Comparison of ENCODE assay signal across 19 cellular contexts in genomic region chr22:24990344-24990905, GRCh38. TPM values are rescaled to one million over a fixed set of nuclear protein-coding genes. Genes with fewer than 3 reads are reported as not detected.
DNase-seq lines count a peak whose midpoint lies in the region; ATAC-seq and TF ChIP-seq lines count a peak whose summit lies in the region.
"Had no signal": no experiment of that assay in that cellular context is flagged by ENCODE, and none has a peak within 500 bp of the region (broad histone marks: within the 10 kb centered on the region; RNA-seq: fewer than 3 reads in every experiment).

No MANE protein-coding gene starts in this region.

- intact Hi-C loops in right cardiac atrium (cut with DNase I) (loop anchor here in 2 of 4 donors (5.0 to 10.0 kb wide), 2 partner anchors 37 to 54 kb away; no protein-coding TSS in a partner anchor), left ventricle myocardium superior (cut with micrococcal nuclease) (no loop called here), dorsolateral prefrontal cortex (cut with DNase I) (no loop called here), vagina (cut with DNase I) (no loop called here)

- H3K27me3 Mint-ChIP-seq in osteocyte (ENCODE audit: unreplicated experiment), result no peaks in the 10 kb centered on the region

- ATAC-seq in right cardiac atrium, result no peak
- ATAC-seq in left ventricle myocardium superior, result no peak
- ATAC-seq: activated CD8-positive, alpha-beta T cell treated with anti-CD3 and anti-CD28 coated beads, Interleukin-2, amount 10 ng/mL, durations not matched to agents 7 days and 5 days; CD8-positive, alpha-beta T cell had no signal

- DNase-seq in right cardiac atrium, result no peak
- no peak for DNase-seq in left ventricle myocardium superior
- no peak for DNase-seq in dorsolateral prefrontal cortex
- DNase-seq in osteoblast (ENCODE audit: insufficient read length, low spot score, missing footprints), result peak; percentile 34
- no peak for DNase-seq in vagina (ENCODE audit: extremely low spot score in 2 of 2)
- no peak for DNase-seq in retina
- no peak for DNase-seq in NCI-H748 (lab: John Stamatoyannopoulos, UW; ENCODE audit: unreplicated experiment)
- no peak for DNase-seq in osteocyte (ENCODE audit: extremely low spot score, unreplicated experiment)
- DNase-seq: activated CD8-positive, alpha-beta T cell treated with anti-CD3 and anti-CD28 coated beads, Interleukin-2, amount 10 ng/mL, durations not matched to agents 7 days and 5 days; CD8-positive, alpha-beta T cell; cerebellar nuclear complex; DMS79; kidney; NCI-H1930; occipital lobe had no signal

- TF ChIP-seq CTCF in dorsolateral prefrontal cortex (IDR thresholded peaks at IDR 0.05 in 54 of 56, conservative IDR thresholded peaks at IDR 0.05 in 2 of 56; ENCODE audit: low read depth in 1 of 56, partially characterized antibody in 56 of 56) (no peak), osteoblast (IDR thresholded peaks at IDR 0.05; ENCODE audit: extremely low read depth, low read depth, low read length) (no peak), vagina (IDR thresholded peaks at IDR 0.05) (no peak), osteocyte (IDR thresholded peaks at IDR 0.05) (no peak)

- H3K4me3 Mint-ChIP-seq in osteocyte (ENCODE audit: unreplicated experiment), result no peak overlapping the region
- H3K4me3 Mint-ChIP-seq: activated CD8-positive, alpha-beta T cell treated with anti-CD3 and anti-CD28 coated beads, Interleukin-2, amount 10 ng/mL, durations not matched to agents 7 days and 5 days; CD8-positive, alpha-beta T cell had no signal

- peaks cover 2% of the 10 kb centered on the region for H3K36me3 Mint-ChIP-seq in osteocyte (ENCODE audit: unreplicated experiment)
- H3K36me3 Mint-ChIP-seq: CD8-positive, alpha-beta T cell had no signal

- H3K27me3 ChIP-seq in right cardiac atrium (ENCODE audit: control insufficient read depth, insufficient read depth) (no peaks in the 10 kb centered on the region), dorsolateral prefrontal cortex (no peaks in the 10 kb centered on the region), osteoblast (ENCODE audit: insufficient read depth, low read length) (no peaks in the 10 kb centered on the region), vagina (no peaks in the 10 kb centered on the region)

- H2AFZ ChIP-seq in osteoblast (ENCODE audit: low read length), result no peak overlapping the region

- H3K27ac ChIP-seq in right cardiac atrium (ENCODE audit: low read length), result peak overlapping the region; percentile 37
- H3K27ac ChIP-seq in dorsolateral prefrontal cortex, result peak overlapping the region in 43 of 59 donors; percentile 4 to 84 (median 61)
- H3K27ac ChIP-seq in osteoblast (ENCODE audit: low read depth, low read length), result peak overlapping the region; percentile 89
- H3K27ac ChIP-seq in vagina, result peak overlapping the region; percentile 83

- TF ChIP-seq POLR2A in vagina (IDR thresholded peaks at IDR 0.05), result no peak

- H3K9me3 ChIP-seq in right cardiac atrium (ENCODE audit: control insufficient read depth, low read length), result no peaks in the 10 kb centered on the region
- H3K9me3 ChIP-seq in osteoblast (ENCODE audit: low read depth, low read length), result no peaks in the 10 kb centered on the region
- H3K9me3 ChIP-seq in vagina, result no peaks in the 10 kb centered on the region

- no peak overlapping the region for H3K4me3 ChIP-seq in right cardiac atrium (ENCODE audit: low read length)
- no peak overlapping the region for H3K4me3 ChIP-seq in dorsolateral prefrontal cortex
- no peak overlapping the region for H3K4me3 ChIP-seq in osteoblast (ENCODE audit: insufficient read depth, low read length)
- no peak overlapping the region for H3K4me3 ChIP-seq in vagina

- H3K79me2 ChIP-seq in osteoblast (ENCODE audit: insufficient read depth, low read length), result peaks cover 16% of the 10 kb centered on the region

- 94% methylated on average over 10 of the region's 10 CpGs for WGBS in right cardiac atrium

- H3K4me1 Mint-ChIP-seq in osteocyte (ENCODE audit: unreplicated experiment), result peaks cover 47% of the 10 kb centered on the region

- H3K9me3 Mint-ChIP-seq in osteocyte (ENCODE audit: unreplicated experiment), result no peaks in the 10 kb centered on the region
- H3K9me3 Mint-ChIP-seq: CD8-positive, alpha-beta T cell had no signal

- no peak overlapping the region for H3K27ac Mint-ChIP-seq in osteocyte (ENCODE audit: unreplicated experiment)
- H3K27ac Mint-ChIP-seq: activated CD8-positive, alpha-beta T cell treated with anti-CD3 and anti-CD28 coated beads, Interleukin-2, amount 10 ng/mL, durations not matched to agents 7 days and 5 days; CD8-positive, alpha-beta T cell had no signal

- no peaks in the 10 kb centered on the region for H3K36me3 ChIP-seq in osteoblast (ENCODE audit: insufficient read depth, low read length)
- no peaks in the 10 kb centered on the region for H3K36me3 ChIP-seq in vagina

- H3K4me1 ChIP-seq in right cardiac atrium (ENCODE audit: control insufficient read depth, insufficient read depth, low read length) (peaks cover 14% of the 10 kb centered on the region), osteoblast (ENCODE audit: insufficient read depth, low read length) (peaks cover 42% of the 10 kb centered on the region), vagina (peaks cover 71% of the 10 kb centered on the region)

- H3K4me2 ChIP-seq in osteoblast (ENCODE audit: insufficient read depth, low read length), result no peak overlapping the region

- H4K20me1 ChIP-seq in osteoblast (ENCODE audit: insufficient read depth, low read length), result no peaks in the 10 kb centered on the region

RNA-seq across cellular contexts. Expression of gene KIAA1671, which starts 37.9 kb away (rescaled TPM):
- total RNA-seq in right cardiac atrium, result 10 to 100 TPM; 17.3 to 24.0 (median 20.3) TPM
- polyA plus RNA-seq in right cardiac atrium, result 7.5 TPM
- total RNA-seq in left ventricle myocardium superior, result 11.6 TPM
- total RNA-seq in dorsolateral prefrontal cortex, result 10 to 100 TPM; 27.6 to 81.6 (median 55.1) TPM
- total RNA-seq in osteoblast, result 16.6 and 18.3 TPM in 2 replicates
- 54.0 TPM for total RNA-seq in vagina
- total RNA-seq in osteocyte, result 8.3 and 10.0 TPM in 2 replicates
- total RNA-seq: OCI-LY7 had no signal

RNA-seq across cellular contexts. Expression of gene LHFPL7, which starts 43.9 kb away (rescaled TPM):
- not detected for total RNA-seq in right cardiac atrium
- polyA plus RNA-seq in right cardiac atrium, result not detected
- total RNA-seq in left ventricle myocardium superior, result not detected
- not detected for total RNA-seq in dorsolateral prefrontal cortex
- total RNA-seq in osteoblast, result not detected in 2 replicates
- not detected for total RNA-seq in vagina
- total RNA-seq in osteocyte, result not detected in 2 replicates
- total RNA-seq: activated CD8-positive, alpha-beta T cell treated with anti-CD3 and anti-CD28 coated beads, Interleukin-2, amount 10 ng/mL, durations not matched to agents 7 days and 5 days; CD8-positive, alpha-beta T cell; kidney; M059J; NCI-H460; occipital lobe; OCI-LY7 had no signal
- polyA plus RNA-seq: AG04450 had no signal

Comparison
In these comparisons a context has a peak if more than half of its experiments do, and no peak if none do; other contexts are left out.
1. H3K27ac ChIP-seq: peak in every context shown above with its lines; median percentile 89 in osteoblast; 83 in vagina; 61 in dorsolateral prefrontal cortex; 37 in right cardiac atrium.